In genomic region chr10:54402576-54402975, GRCh38 we compare ENCODE assay signal across 11 cellular contexts.
DNase-seq lines count a peak whose midpoint lies in the region; ATAC-seq and TF ChIP-seq lines count a peak whose summit lies in the region.
"Had no signal": no experiment of that assay in that cellular context is flagged by ENCODE, and none has a peak within 500 bp of the region (broad histone marks: within the 10 kb centered on the region; RNA-seq: fewer than 3 reads in every experiment).

No MANE protein-coding gene starts in this region.

- H3K4me3 Mint-ChIP-seq in HFFc6 (no peak overlapping the region), WTC11 (no peak overlapping the region)
- H3K4me3 Mint-ChIP-seq: naive thymus-derived CD4-positive, alpha-beta T cell; T-cell had no signal

- H3K27ac Mint-ChIP-seq in HFFc6 (no peak overlapping the region), WTC11 (no peak overlapping the region)
- H3K27ac Mint-ChIP-seq: naive thymus-derived CD4-positive, alpha-beta T cell; T-cell had no signal

- H3K9me3 Mint-ChIP-seq in HFFc6: peaks cover 17% of the 10 kb centered on the region
- H3K9me3 Mint-ChIP-seq in WTC11: peaks cover 12% of the 10 kb centered on the region

- H3K4me1 Mint-ChIP-seq in HFFc6 (ENCODE audit: low read depth): no peaks in the 10 kb centered on the region
- H3K4me1 Mint-ChIP-seq in WTC11: peaks cover 22% of the 10 kb centered on the region
- H3K4me1 Mint-ChIP-seq: naive thymus-derived CD4-positive, alpha-beta T cell; T-cell had no signal

- H3K4me3 ChIP-seq in BJ (ENCODE audit: low read depth, low read length): no peak overlapping the region

- no peak for ATAC-seq in WTC11
- no peak for ATAC-seq in left colon
- ATAC-seq in HG03108 (IDR thresholded peaks at IDR 0.05; ENCODE audit: unreplicated experiment): no peak
- ATAC-seq: naive thymus-derived CD4-positive, alpha-beta T cell; T-cell had no signal

- TF ChIP-seq CTCF in BJ (IDR thresholded peaks at IDR 0.05; ENCODE audit: insufficient read depth, low read depth, low read length) (0 out of 2 replicates have a peak, but pooled peaks have one; percentile 5), HFFc6 (IDR thresholded peaks at IDR 0.05) (peak; percentile 58; the same call in 1 of the 2 replicates), WTC11 (IDR thresholded peaks at IDR 0.05) (peak; percentile 52)

- no peaks in the 10 kb centered on the region for H3K27me3 Mint-ChIP-seq in HFFc6 (ENCODE audit: insufficient read depth)
- H3K27me3 Mint-ChIP-seq in WTC11 (ENCODE audit: low read depth): no peaks in the 10 kb centered on the region
- H3K27me3 Mint-ChIP-seq: naive thymus-derived CD4-positive, alpha-beta T cell; T-cell had no signal

- H3K36me3 ChIP-seq in BJ (ENCODE audit: control insufficient read depth, insufficient read depth, low read length): no peaks in the 10 kb centered on the region

- no peaks in the 10 kb centered on the region for H3K27me3 ChIP-seq in BJ (ENCODE audit: control insufficient read depth, insufficient read depth, low read length)

- POLR2A ChIA-PET in BJ (lab: Charles Lee) (no interaction called here), WTC11 (lab: Charles Lee) (no interaction called here)

- CTCF ChIA-PET in BJ (lab: Yijun Ruan, JAX) (no interaction called here), WTC11 (lab: Charles Lee) (interaction anchor here (0.8 to 1.0 kb wide), 2 partner anchors 15 to 563 kb away, joined by 3 read pairs; no protein-coding TSS in a partner anchor)

- intact Hi-C loops in left colon (cut with DNase I, micrococcal nuclease): no loop called here

- DNase-seq in BJ (ENCODE audit: low read depth): no peak
- no peak for DNase-seq in HFFc6
- no peak for DNase-seq in WTC11 (ENCODE audit: low spot score)
- DNase-seq in kidney glomerular epithelial cell (lab: John Stamatoyannopoulos, UW): peak; percentile 35
- DNase-seq in cerebellum (ENCODE audit: low spot score): no peak
- no peak for DNase-seq in left colon
- DNase-seq in NCI-H1930 (lab: John Stamatoyannopoulos, UW): no peak
- DNase-seq: naive thymus-derived CD4-positive, alpha-beta T cell; stimulated activated naive CD4-positive, alpha-beta T cell; T-cell had no signal

- H3K36me3 Mint-ChIP-seq in HFFc6 (ENCODE audit: low read depth) (no peaks in the 10 kb centered on the region), WTC11 (peaks cover 6% of the 10 kb centered on the region)
- H3K36me3 Mint-ChIP-seq: naive thymus-derived CD4-positive, alpha-beta T cell; T-cell had no signal

TF ChIP-seq in WTC11, 78 proteins besides CTCF, POLR2A, EP300 and RAD21:
- no peak for TF ChIP-seq AR (CRISPR knock-in tag; IDR thresholded peaks at IDR 0.05)
- no peak for TF ChIP-seq JUN (CRISPR knock-in tag; IDR thresholded peaks at IDR 0.05)
- TF ChIP-seq PRRX2 (CRISPR knock-in tag; IDR thresholded peaks at IDR 0.05): no peak
- no peak for TF ChIP-seq ATF1 (CRISPR knock-in tag; IDR thresholded peaks at IDR 0.05)
- no peak for TF ChIP-seq GABPB1 (CRISPR knock-in tag; IDR thresholded peaks at IDR 0.05)
- no peak for TF ChIP-seq RORB (CRISPR knock-in tag; IDR thresholded peaks at IDR 0.05)
- no peak for TF ChIP-seq NFYB (CRISPR knock-in tag; conservative IDR thresholded peaks at IDR 0.05; ENCODE audit: low read depth)
- no peak for TF ChIP-seq NR1H2 (CRISPR knock-in tag; IDR thresholded peaks at IDR 0.05)
- TF ChIP-seq GTF2I (CRISPR knock-in tag; conservative IDR thresholded peaks at IDR 0.05): no peak
- TF ChIP-seq MAX (CRISPR knock-in tag; IDR thresholded peaks at IDR 0.05): no peak
- TF ChIP-seq MYBL2 (CRISPR knock-in tag; IDR thresholded peaks at IDR 0.05): no peak
- no peak for TF ChIP-seq FOXK1 (CRISPR knock-in tag; IDR thresholded peaks at IDR 0.05)
- TF ChIP-seq, protein P1, sequence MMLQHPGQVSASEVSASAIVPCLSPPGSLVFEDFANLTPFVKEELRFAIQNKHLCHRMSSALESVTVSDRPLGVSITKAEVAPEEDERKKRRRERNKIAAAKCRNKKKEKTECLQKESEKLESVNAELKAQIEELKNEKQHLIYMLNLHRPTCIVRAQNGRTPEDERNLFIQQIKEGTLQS (CRISPR knock-in tag; conservative IDR thresholded peaks at IDR 0.05): no peak
- no peak for TF ChIP-seq CBFB (CRISPR knock-in tag; IDR thresholded peaks at IDR 0.05; ENCODE audit: low read depth)

Comparison
In these comparisons a context has a peak if more than half of its experiments do, and no peak if none do; other contexts are left out.
1. CTCF ChIP-seq: peak in every context shown above with its lines; median percentile 58 in HFFc6; 52 in WTC11; 5 in BJ.